ENCODE assay signal across 15 cellular contexts in genomic region chr14:86405250-86405649, GRCh38.
"Had no signal": no experiment of that assay in that cellular context is flagged by ENCODE, and none has a peak within 500 bp of the region (broad histone marks: within the 10 kb centered on the region; RNA-seq: fewer than 3 reads in every experiment).

No MANE protein-coding gene starts in this region.

- DNase-seq: dorsolateral prefrontal cortex; effector CD8-positive, alpha-beta T cell; gastrocnemius medialis; immature natural killer cell; kidney; left colon; mucosa of descending colon; naive thymus-derived CD8-positive, alpha-beta T cell; ovary; small intestine; stimulated activated CD4-positive, alpha-beta T cell treated with anti-CD3 and anti-CD28 coated beads, Interleukin-12 subunit alpha, Interleukin-12 subunit beta, amount 100 ng/mL, for 4 hours; stimulated activated naive CD4-positive, alpha-beta T cell had no signal

- H3K27me3 ChIP-seq: dorsolateral prefrontal cortex, gastrocnemius medialis, ovary, right atrium auricular region had no signal

- H3K9me3 ChIP-seq: gastrocnemius medialis, ovary, right atrium auricular region had no signal

- H3K27ac ChIP-seq: coronary artery, dorsolateral prefrontal cortex, gastrocnemius medialis, ovary, right atrium auricular region had no signal

- H3K4me1 ChIP-seq: gastrocnemius medialis, right atrium auricular region had no signal

- ATAC-seq: gastrocnemius medialis; left colon; mucosa of descending colon; naive thymus-derived CD8-positive, alpha-beta T cell had no signal

- FAIRE-seq: kidney, small intestine, urothelium cell line had no signal

- H3K4me3 ChIP-seq: coronary artery, dorsolateral prefrontal cortex, gastrocnemius medialis, mucosa of descending colon, ovary, right atrium auricular region had no signal

- H3K36me3 ChIP-seq: gastrocnemius medialis, ovary, right atrium auricular region had no signal
